Comparison of ENCODE assay signal across 1 cellular context in the genomic region with DNA sequence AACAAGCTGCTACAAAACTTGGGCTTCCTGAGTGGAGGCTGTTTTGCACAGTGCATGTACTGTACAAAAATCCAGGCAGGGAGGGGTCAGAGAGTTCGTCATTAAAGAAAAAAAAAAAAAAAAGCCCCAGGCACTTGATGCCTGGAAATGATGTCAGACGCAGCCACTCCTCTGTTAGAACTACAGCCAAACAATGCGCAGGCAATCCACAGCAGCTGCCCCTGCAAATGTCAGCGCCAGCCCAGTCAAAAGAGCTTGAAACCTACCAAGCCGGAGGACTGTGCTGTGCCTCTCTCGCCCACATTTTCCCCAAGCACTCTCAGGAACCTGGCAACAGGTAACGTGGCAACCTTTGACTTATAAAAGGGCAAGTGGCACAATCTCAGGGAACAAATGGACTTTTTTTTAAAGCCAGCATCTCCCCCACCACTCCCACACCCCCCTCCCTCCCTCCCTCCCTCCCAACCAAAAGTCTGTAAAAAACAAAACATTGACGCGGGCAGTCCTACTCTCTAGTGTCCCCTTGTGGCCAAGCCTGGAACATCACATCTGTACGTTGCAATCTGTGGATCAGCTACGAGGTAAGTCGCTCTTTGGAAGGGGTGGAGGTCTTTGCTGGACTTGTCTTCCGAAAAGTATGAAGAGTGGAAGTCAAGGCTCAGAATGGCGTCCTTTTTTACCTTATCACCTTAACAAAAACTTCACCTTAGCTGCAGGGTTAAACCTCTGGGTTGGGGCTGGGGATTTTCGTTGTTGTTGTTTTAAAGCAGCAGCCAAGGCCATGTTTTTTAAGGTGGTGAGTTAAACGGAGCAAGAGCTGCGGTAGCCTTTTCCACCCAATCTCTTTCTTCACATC.
TF ChIP-seq lines count a peak whose summit lies in the region.

No MANE protein-coding gene starts in this region.

TF ChIP-seq in HEK293, 187 proteins besides CTCF, POLR2A, EP300 and RAD21 (continued from another document and continues in another):
- TF ChIP-seq, protein P1, sequence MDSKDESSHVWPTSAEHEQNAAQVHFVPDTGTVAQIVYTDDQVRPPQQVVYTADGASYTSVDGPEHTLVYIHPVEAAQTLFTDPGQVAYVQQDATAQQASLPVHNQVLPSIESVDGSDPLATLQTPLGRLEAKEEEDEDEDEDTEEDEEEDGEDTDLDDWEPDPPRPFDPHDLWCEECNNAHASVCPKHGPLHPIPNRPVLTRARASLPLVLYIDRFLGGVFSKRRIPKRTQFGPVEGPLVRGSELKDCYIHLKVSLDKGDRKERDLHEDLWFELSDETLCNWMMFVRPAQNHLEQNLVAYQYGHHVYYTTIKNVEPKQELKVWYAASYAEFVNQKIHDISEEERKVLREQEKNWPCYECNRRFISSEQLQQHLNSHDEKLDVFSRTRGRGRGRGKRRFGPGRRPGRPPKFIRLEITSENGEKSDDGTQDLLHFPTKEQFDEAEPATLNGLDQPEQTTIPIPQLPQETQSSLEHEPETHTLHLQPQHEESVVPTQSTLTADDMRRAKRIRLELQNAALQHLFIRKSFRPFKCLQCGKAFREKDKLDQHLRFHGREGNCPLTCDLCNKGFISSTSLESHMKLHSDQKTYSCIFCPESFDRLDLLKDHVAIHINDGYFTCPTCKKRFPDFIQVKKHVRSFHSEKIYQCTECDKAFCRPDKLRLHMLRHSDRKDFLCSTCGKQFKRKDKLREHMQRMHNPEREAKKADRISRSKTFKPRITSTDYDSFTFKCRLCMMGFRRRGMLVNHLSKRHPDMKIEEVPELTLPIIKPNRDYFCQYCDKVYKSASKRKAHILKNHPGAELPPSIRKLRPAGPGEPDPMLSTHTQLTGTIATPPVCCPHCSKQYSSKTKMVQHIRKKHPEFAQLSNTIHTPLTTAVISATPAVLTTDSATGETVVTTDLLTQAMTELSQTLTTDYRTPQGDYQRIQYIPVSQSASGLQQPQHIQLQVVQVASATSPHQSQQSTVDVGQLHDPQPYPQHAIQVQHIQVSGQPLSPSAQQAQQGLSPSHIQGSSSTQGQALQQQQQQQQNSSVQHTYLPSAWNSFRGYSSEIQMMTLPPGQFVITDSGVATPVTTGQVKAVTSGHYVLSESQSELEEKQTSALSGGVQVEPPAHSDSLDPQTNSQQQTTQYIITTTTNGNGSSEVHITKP (tag by site-specific recombination; IDR thresholded peaks at IDR 0.05) = peak; percentile 29; the same call in 1 of the 2 replicates
- TF ChIP-seq, protein P2, sequence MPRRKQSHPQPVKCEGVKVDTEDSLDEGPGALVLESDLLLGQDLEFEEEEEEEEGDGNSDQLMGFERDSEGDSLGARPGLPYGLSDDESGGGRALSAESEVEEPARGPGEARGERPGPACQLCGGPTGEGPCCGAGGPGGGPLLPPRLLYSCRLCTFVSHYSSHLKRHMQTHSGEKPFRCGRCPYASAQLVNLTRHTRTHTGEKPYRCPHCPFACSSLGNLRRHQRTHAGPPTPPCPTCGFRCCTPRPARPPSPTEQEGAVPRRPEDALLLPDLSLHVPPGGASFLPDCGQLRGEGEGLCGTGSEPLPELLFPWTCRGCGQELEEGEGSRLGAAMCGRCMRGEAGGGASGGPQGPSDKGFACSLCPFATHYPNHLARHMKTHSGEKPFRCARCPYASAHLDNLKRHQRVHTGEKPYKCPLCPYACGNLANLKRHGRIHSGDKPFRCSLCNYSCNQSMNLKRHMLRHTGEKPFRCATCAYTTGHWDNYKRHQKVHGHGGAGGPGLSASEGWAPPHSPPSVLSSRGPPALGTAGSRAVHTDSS (tag by site-specific recombination; IDR thresholded peaks at IDR 0.05) = no peak
- TF ChIP-seq OSR2 (tag by site-specific recombination; IDR thresholded peaks at IDR 0.05) (peak; percentile 54), ZNF239 (tag by site-specific recombination; IDR thresholded peaks at IDR 0.05) (no peak), KLF8 (tag by site-specific recombination; IDR thresholded peaks at IDR 0.05) (peak; percentile 79), HOXA7 (CRISPR knock-in tag; IDR thresholded peaks at IDR 0.05; ENCODE audit: borderline replicate concordance) (no peak), GFI1B (tag by site-specific recombination; IDR thresholded peaks at IDR 0.05) (no peak), SP3 (tag by site-specific recombination; IDR thresholded peaks at IDR 0.05) (peak; percentile 35; the same call in 1 of the 2 replicates), KLF10 (tag by site-specific recombination; IDR thresholded peaks at IDR 0.05) (peak; percentile 73; the same call in 1 of the 2 replicates), ZBTB21 (tag by site-specific recombination; IDR thresholded peaks at IDR 0.05) (peak; percentile 90), BCL11A (tag by site-specific recombination; IDR thresholded peaks at IDR 0.05; ENCODE audit: low read depth) (peak; percentile 72; the same call in 1 of the 2 replicates), ZNF621 (tag by site-specific recombination; IDR thresholded peaks at IDR 0.05) (no peak), ZNF677 (tag by site-specific recombination; IDR thresholded peaks at IDR 0.05) (no peak), ZFP41 (tag by site-specific recombination; IDR thresholded peaks at IDR 0.05; ENCODE audit: borderline replicate concordance) (no peak), ZEB2 (tag by site-specific recombination; IDR thresholded peaks at IDR 0.05) (peak; percentile 63), KLF9 (tag by site-specific recombination; IDR thresholded peaks at IDR 0.05; ENCODE audit: low read depth) (no peak), RBAK (tag by site-specific recombination; IDR thresholded peaks at IDR 0.05) (no peak), ZNF501 (tag by site-specific recombination; IDR thresholded peaks at IDR 0.05) (no peak; the same call in 1 of the 2 replicates), ZNF48 (tag by site-specific recombination; IDR thresholded peaks at IDR 0.05) (no peak), ZNF341 (tag by site-specific recombination; IDR thresholded peaks at IDR 0.05; ENCODE audit: low read depth) (no peak), BCL11B (tag by site-specific recombination; IDR thresholded peaks at IDR 0.05; ENCODE audit: low read depth) (peak; percentile 78), ZNF777 (tag by site-specific recombination; IDR thresholded peaks at IDR 0.05; ENCODE audit: borderline replicate concordance) (no peak), ZNF423 (tag by site-specific recombination; IDR thresholded peaks at IDR 0.05) (no peak), KLF7 (tag by site-specific recombination; IDR thresholded peaks at IDR 0.05; ENCODE audit: borderline replicate concordance) (peak; percentile 49; the same call in 1 of the 2 replicates), HOXC10 (CRISPR knock-in tag; IDR thresholded peaks at IDR 0.05) (no peak), EGR2 (tag by site-specific recombination; IDR thresholded peaks at IDR 0.05; ENCODE audit: low read depth) (no peak), ZNF114 (tag by site-specific recombination; IDR thresholded peaks at IDR 0.05) (no peak)
- TF ChIP-seq, protein P3, sequence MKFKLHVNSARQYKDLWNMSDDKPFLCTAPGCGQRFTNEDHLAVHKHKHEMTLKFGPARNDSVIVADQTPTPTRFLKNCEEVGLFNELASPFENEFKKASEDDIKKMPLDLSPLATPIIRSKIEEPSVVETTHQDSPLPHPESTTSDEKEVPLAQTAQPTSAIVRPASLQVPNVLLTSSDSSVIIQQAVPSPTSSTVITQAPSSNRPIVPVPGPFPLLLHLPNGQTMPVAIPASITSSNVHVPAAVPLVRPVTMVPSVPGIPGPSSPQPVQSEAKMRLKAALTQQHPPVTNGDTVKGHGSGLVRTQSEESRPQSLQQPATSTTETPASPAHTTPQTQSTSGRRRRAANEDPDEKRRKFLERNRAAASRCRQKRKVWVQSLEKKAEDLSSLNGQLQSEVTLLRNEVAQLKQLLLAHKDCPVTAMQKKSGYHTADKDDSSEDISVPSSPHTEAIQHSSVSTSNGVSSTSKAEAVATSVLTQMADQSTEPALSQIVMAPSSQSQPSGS (tag by site-specific recombination; IDR thresholded peaks at IDR 0.05; ENCODE audit: low read depth) = peak; percentile 80
- TF ChIP-seq, protein P4, sequence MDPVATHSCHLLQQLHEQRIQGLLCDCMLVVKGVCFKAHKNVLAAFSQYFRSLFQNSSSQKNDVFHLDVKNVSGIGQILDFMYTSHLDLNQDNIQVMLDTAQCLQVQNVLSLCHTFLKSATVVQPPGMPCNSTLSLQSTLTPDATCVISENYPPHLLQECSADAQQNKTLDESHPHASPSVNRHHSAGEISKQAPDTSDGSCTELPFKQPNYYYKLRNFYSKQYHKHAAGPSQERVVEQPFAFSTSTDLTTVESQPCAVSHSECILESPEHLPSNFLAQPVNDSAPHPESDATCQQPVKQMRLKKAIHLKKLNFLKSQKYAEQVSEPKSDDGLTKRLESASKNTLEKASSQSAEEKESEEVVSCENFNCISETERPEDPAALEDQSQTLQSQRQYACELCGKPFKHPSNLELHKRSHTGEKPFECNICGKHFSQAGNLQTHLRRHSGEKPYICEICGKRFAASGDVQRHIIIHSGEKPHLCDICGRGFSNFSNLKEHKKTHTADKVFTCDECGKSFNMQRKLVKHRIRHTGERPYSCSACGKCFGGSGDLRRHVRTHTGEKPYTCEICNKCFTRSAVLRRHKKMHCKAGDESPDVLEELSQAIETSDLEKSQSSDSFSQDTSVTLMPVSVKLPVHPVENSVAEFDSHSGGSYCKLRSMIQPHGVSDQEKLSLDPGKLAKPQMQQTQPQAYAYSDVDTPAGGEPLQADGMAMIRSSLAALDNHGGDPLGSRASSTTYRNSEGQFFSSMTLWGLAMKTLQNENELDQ (tag by site-specific recombination; IDR thresholded peaks at IDR 0.05; ENCODE audit: low read depth) = no peak
- TF ChIP-seq, protein P5, sequence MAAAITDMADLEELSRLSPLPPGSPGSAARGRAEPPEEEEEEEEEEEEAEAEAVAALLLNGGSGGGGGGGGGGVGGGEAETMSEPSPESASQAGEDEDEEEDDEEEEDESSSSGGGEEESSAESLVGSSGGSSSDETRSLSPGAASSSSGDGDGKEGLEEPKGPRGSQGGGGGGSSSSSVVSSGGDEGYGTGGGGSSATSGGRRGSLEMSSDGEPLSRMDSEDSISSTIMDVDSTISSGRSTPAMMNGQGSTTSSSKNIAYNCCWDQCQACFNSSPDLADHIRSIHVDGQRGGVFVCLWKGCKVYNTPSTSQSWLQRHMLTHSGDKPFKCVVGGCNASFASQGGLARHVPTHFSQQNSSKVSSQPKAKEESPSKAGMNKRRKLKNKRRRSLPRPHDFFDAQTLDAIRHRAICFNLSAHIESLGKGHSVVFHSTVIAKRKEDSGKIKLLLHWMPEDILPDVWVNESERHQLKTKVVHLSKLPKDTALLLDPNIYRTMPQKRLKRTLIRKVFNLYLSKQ (tag by site-specific recombination; IDR thresholded peaks at IDR 0.05; ENCODE audit: borderline replicate concordance) = no peak
- TF ChIP-seq, protein P6, sequence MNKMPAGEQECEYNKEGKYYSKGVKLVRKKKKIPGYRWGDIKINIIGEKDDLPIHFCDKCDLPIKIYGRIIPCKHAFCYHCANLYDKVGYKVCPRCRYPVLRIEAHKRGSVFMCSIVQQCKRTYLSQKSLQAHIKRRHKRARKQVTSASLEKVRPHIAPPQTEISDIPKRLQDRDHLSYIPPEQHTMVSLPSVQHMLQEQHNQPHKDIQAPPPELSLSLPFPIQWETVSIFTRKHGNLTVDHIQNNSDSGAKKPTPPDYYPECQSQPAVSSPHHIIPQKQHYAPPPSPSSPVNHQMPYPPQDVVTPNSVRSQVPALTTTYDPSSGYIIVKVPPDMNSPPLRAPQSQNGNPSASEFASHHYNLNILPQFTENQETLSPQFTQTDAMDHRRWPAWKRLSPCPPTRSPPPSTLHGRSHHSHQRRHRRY (tag by site-specific recombination; IDR thresholded peaks at IDR 0.05) = no peak
- TF ChIP-seq, protein P7, sequence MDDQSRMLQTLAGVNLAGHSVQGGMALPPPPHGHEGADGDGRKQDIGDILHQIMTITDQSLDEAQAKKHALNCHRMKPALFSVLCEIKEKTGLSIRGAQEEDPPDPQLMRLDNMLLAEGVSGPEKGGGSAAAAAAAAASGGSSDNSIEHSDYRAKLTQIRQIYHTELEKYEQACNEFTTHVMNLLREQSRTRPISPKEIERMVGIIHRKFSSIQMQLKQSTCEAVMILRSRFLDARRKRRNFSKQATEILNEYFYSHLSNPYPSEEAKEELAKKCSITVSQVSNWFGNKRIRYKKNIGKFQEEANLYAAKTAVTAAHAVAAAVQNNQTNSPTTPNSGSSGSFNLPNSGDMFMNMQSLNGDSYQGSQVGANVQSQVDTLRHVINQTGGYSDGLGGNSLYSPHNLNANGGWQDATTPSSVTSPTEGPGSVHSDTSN (CRISPR knock-in tag; IDR thresholded peaks at IDR 0.05) = no peak
- TF ChIP-seq, protein P8, sequence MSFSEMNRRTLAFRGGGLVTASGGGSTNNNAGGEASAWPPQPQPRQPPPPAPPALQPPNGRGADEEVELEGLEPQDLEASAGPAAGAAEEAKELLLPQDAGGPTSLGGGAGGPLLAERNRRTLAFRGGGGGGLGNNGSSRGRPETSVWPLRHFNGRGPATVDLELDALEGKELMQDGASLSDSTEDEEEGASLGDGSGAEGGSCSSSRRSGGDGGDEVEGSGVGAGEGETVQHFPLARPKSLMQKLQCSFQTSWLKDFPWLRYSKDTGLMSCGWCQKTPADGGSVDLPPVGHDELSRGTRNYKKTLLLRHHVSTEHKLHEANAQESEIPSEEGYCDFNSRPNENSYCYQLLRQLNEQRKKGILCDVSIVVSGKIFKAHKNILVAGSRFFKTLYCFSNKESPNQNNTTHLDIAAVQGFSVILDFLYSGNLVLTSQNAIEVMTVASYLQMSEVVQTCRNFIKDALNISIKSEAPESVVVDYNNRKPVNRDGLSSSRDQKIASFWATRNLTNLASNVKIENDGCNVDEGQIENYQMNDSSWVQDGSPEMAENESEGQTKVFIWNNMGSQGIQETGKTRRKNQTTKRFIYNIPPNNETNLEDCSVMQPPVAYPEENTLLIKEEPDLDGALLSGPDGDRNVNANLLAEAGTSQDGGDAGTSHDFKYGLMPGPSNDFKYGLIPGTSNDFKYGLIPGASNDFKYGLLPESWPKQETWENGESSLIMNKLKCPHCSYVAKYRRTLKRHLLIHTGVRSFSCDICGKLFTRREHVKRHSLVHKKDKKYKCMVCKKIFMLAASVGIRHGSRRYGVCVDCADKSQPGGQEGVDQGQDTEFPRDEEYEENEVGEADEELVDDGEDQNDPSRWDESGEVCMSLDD (tag by site-specific recombination; IDR thresholded peaks at IDR 0.05) = 0 out of 2 replicates have a peak, but pooled peaks have one; percentile 41
- TF ChIP-seq, protein P9, sequence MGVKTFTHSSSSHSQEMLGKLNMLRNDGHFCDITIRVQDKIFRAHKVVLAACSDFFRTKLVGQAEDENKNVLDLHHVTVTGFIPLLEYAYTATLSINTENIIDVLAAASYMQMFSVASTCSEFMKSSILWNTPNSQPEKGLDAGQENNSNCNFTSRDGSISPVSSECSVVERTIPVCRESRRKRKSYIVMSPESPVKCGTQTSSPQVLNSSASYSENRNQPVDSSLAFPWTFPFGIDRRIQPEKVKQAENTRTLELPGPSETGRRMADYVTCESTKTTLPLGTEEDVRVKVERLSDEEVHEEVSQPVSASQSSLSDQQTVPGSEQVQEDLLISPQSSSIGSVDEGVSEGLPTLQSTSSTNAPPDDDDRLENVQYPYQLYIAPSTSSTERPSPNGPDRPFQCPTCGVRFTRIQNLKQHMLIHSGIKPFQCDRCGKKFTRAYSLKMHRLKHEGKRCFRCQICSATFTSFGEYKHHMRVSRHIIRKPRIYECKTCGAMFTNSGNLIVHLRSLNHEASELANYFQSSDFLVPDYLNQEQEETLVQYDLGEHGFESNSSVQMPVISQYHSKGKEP (tag by site-specific recombination; IDR thresholded peaks at IDR 0.05) = 0 out of 2 replicates have a peak, but pooled peaks have one; percentile 64
- TF ChIP-seq, protein P10, sequence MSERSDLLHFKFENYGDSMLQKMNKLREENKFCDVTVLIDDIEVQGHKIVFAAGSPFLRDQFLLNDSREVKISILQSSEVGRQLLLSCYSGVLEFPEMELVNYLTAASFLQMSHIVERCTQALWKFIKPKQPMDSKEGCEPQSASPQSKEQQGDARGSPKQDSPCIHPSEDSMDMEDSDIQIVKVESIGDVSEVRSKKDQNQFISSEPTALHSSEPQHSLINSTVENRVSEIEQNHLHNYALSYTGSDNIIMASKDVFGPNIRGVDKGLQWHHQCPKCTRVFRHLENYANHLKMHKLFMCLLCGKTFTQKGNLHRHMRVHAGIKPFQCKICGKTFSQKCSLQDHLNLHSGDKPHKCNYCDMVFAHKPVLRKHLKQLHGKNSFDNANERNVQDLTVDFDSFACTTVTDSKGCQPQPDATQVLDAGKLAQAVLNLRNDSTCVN (tag by site-specific recombination; optimal IDR thresholded peaks at IDR 0.05) = no peak
